In the genomic region with DNA sequence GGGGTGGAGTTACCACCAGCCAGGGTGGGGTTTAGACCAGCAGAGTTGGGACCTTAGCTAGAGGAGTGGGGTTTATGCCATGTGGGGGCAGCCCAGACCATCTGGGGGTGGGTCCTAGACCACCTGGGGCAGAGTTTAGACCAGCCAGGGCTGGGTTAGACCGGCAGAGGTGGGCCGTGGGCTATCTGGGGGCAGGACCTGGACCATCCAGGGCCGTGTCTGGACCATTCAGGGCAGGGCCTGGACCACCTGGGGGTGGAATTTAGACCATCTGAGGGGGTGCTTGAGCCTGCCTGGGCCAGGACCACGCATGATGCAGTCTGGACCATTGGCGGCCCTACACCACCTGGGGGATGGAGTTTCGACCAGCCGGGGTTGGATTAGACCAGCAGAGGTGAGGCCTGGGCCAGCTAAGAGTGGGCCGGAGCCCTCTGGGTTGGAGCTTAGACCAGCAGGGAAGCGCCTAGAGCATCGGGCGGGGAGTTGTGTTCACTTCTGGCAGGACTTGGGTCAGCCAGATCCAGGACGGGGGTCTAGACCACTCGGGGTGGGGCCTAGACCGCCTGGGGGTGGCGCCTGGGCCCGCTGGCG, we compare ENCODE assay signal across 2 cellular contexts.
A peak's percentile ranks its signal among the peaks of the same experiment; 100 is the strongest.
TF ChIP-seq lines count a peak whose summit lies in the region.

No MANE protein-coding gene starts in this region.

TF ChIP-seq in A549, 52 proteins besides CTCF, POLR2A, EP300 and RAD21 (continues in another document):
- TF ChIP-seq HEYL (CRISPR knock-in tag; IDR thresholded peaks at IDR 0.05) (no peak), NPAS2 (CRISPR knock-in tag; IDR thresholded peaks at IDR 0.05; ENCODE audit: borderline replicate concordance) (no peak), CBX8 (IDR thresholded peaks at IDR 0.05) (no peak), HDAC2 (IDR thresholded peaks at IDR 0.05) (no peak), GATA3 (IDR thresholded peaks at IDR 0.05; ENCODE audit: borderline replicate concordance) (0 out of 2 replicates have a peak, but pooled peaks have one; percentile 5), POLR2AphosphoS2 (conservative IDR thresholded peaks at IDR 0.05; ENCODE audit: low read length) (no peak), ZFP36 (IDR thresholded peaks at IDR 0.05; ENCODE audit: borderline replicate concordance, partially characterized antibody) (no peak), JUN (IDR thresholded peaks at IDR 0.05) (0 out of 5 replicates have a peak, but pooled peaks of 1 of the 2 experiments have one; percentile 5), RFX5 (IDR thresholded peaks at IDR 0.05) (no peak), FOSL2 (IDR thresholded peaks at IDR 0.05) (no peak), FOSL2 (CRISPR knock-in tag; IDR thresholded peaks at IDR 0.05) (no peak; the same call in 1 of the 2 replicates), FOSB (CRISPR knock-in tag; IDR thresholded peaks at IDR 0.05) (no peak; the same call in 1 of the 2 replicates), ZC3H11A (IDR thresholded peaks at IDR 0.05) (no peak), EHMT2 (IDR thresholded peaks at IDR 0.05; ENCODE audit: low read depth) (no peak), RCOR1 (IDR thresholded peaks at IDR 0.05; ENCODE audit: low read depth, low read length) (no peak), ZSCAN20 (CRISPR knock-in tag; IDR thresholded peaks at IDR 0.05) (no peak), SREBF2 (IDR thresholded peaks at IDR 0.05) (no peak), KDM1A (IDR thresholded peaks at IDR 0.05; ENCODE audit: low read depth) (no peak), CBX2 (IDR thresholded peaks at IDR 0.05; ENCODE audit: borderline replicate concordance, low read depth) (no peak), TP53 (CRISPR knock-in tag; IDR thresholded peaks at IDR 0.05) (no peak; the same call in 1 of the 2 replicates), JUNB (IDR thresholded peaks at IDR 0.05) (no peak), FOXS1 (CRISPR knock-in tag; IDR thresholded peaks at IDR 0.05) (no peak), NR3C1 (IDR thresholded peaks at IDR 0.05) (no peak), CHD4 (IDR thresholded peaks at IDR 0.05; ENCODE audit: borderline replicate concordance) (no peak), HOXB5 (CRISPR knock-in tag; IDR thresholded peaks at IDR 0.05) (peak; percentile 59; the same call in 1 of the 2 replicates), ZNF302 (CRISPR knock-in tag; IDR thresholded peaks at IDR 0.05) (no peak), NFE2L2 (conservative IDR thresholded peaks at IDR 0.05; ENCODE audit: low read length) (no peak), MAFK (IDR thresholded peaks at IDR 0.05; ENCODE audit: partially characterized antibody) (no peak), BHLHE40 (IDR thresholded peaks at IDR 0.05; ENCODE audit: low read depth, low read length) (no peak), RARB (CRISPR knock-in tag; IDR thresholded peaks at IDR 0.05) (no peak), CHD2 (IDR thresholded peaks at IDR 0.05; ENCODE audit: low read length, partially characterized antibody) (no peak), SMC3 (IDR thresholded peaks at IDR 0.05) (no peak)
- TF ChIP-seq, protein P1, sequence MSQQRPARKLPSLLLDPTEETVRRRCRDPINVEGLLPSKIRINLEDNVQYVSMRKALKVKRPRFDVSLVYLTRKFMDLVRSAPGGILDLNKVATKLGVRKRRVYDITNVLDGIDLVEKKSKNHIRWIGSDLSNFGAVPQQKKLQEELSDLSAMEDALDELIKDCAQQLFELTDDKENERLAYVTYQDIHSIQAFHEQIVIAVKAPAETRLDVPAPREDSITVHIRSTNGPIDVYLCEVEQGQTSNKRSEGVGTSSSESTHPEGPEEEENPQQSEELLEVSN (IDR thresholded peaks at IDR 0.05; ENCODE audit: borderline replicate concordance, low read depth), result no peak
- TF ChIP-seq, protein P2, sequence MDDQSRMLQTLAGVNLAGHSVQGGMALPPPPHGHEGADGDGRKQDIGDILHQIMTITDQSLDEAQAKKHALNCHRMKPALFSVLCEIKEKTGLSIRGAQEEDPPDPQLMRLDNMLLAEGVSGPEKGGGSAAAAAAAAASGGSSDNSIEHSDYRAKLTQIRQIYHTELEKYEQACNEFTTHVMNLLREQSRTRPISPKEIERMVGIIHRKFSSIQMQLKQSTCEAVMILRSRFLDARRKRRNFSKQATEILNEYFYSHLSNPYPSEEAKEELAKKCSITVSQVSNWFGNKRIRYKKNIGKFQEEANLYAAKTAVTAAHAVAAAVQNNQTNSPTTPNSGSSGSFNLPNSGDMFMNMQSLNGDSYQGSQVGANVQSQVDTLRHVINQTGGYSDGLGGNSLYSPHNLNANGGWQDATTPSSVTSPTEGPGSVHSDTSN (IDR thresholded peaks at IDR 0.05), result peak; percentile 38; the same call in 1 of the 2 replicates
- TF ChIP-seq, protein P3, sequence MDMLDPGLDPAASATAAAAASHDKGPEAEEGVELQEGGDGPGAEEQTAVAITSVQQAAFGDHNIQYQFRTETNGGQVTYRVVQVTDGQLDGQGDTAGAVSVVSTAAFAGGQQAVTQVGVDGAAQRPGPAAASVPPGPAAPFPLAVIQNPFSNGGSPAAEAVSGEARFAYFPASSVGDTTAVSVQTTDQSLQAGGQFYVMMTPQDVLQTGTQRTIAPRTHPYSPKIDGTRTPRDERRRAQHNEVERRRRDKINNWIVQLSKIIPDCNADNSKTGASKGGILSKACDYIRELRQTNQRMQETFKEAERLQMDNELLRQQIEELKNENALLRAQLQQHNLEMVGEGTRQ (IDR thresholded peaks at IDR 0.05), result no peak
- TF ChIP-seq, protein P4, sequence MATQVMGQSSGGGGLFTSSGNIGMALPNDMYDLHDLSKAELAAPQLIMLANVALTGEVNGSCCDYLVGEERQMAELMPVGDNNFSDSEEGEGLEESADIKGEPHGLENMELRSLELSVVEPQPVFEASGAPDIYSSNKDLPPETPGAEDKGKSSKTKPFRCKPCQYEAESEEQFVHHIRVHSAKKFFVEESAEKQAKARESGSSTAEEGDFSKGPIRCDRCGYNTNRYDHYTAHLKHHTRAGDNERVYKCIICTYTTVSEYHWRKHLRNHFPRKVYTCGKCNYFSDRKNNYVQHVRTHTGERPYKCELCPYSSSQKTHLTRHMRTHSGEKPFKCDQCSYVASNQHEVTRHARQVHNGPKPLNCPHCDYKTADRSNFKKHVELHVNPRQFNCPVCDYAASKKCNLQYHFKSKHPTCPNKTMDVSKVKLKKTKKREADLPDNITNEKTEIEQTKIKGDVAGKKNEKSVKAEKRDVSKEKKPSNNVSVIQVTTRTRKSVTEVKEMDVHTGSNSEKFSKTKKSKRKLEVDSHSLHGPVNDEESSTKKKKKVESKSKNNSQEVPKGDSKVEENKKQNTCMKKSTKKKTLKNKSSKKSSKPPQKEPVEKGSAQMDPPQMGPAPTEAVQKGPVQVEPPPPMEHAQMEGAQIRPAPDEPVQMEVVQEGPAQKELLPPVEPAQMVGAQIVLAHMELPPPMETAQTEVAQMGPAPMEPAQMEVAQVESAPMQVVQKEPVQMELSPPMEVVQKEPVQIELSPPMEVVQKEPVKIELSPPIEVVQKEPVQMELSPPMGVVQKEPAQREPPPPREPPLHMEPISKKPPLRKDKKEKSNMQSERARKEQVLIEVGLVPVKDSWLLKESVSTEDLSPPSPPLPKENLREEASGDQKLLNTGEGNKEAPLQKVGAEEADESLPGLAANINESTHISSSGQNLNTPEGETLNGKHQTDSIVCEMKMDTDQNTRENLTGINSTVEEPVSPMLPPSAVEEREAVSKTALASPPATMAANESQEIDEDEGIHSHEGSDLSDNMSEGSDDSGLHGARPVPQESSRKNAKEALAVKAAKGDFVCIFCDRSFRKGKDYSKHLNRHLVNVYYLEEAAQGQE (IDR thresholded peaks at IDR 0.05), result no peak

TF ChIP-seq in HCT116, 20 proteins besides CTCF, POLR2A, EP300 and RAD21:
- TF ChIP-seq SIN3A (IDR thresholded peaks at IDR 0.05; ENCODE audit: low read depth) (no peak), EZH2 (IDR thresholded peaks at IDR 0.05) (no peak), ZFX (IDR thresholded peaks at IDR 0.05) (peak; percentile 37), POLR2AphosphoS5 (IDR thresholded peaks at IDR 0.05; ENCODE audit: low read depth, low read length) (0 out of 2 replicates have a peak, but pooled peaks have one; percentile 58), TCF7L2 (IDR thresholded peaks at IDR 0.05; ENCODE audit: borderline replicate concordance, extremely low read depth, insufficient read depth, insufficient read length) (no peak), FOSL1 (IDR thresholded peaks at IDR 0.05; ENCODE audit: low read depth) (no peak), ZNF274 (IDR thresholded peaks at IDR 0.05; ENCODE audit: low read depth, low read length) (no peak), CEBPB (IDR thresholded peaks at IDR 0.05; ENCODE audit: low read depth) (no peak), CBX3 (IDR thresholded peaks at IDR 0.05; ENCODE audit: low read depth) (no peak), SRF (IDR thresholded peaks at IDR 0.05; ENCODE audit: low read depth) (no peak), YY1 (IDR thresholded peaks at IDR 0.05; ENCODE audit: extremely low read depth, insufficient replicate concordance, low read depth, low read length) (no peak), ELF1 (IDR thresholded peaks at IDR 0.05; ENCODE audit: borderline replicate concordance, low read depth) (no peak)
- TF ChIP-seq, protein P5, sequence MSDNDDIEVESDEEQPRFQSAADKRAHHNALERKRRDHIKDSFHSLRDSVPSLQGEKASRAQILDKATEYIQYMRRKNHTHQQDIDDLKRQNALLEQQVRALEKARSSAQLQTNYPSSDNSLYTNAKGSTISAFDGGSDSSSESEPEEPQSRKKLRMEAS (IDR thresholded peaks at IDR 0.05), result no peak
- TF ChIP-seq, protein P4 (IDR thresholded peaks at IDR 0.05; ENCODE audit: low read depth), result no peak
